Comparison of ENCODE assay signal across 20 cellular contexts in genomic region chr11:101224221-101224620, GRCh38.
"Had no signal": no experiment of that assay in that cellular context is flagged by ENCODE, and none has a peak within 500 bp of the region (broad histone marks: within the 10 kb centered on the region; RNA-seq: fewer than 3 reads in every experiment).

No MANE protein-coding gene starts in this region.

- DNase-seq: dermis blood vessel endothelial cell; dorsolateral prefrontal cortex; effector CD4-positive, alpha-beta T cell; effector memory CD4-positive, alpha-beta T cell; erythroblast; foreskin keratinocyte; head of caudate nucleus; heart right ventricle; hippocampal formation; left cardiac atrium; left lung; left ventricle myocardium superior; lower lobe of right lung; mesenchymal stem cell; mucosa of descending colon had no signal

- H3K4me1 ChIP-seq: foreskin keratinocyte, gastroesophageal sphincter, heart right ventricle, left lung, lower lobe of right lung had no signal

- H3K27ac ChIP-seq: coronary artery, dorsolateral prefrontal cortex, epithelial cell of prostate, foreskin keratinocyte, gastroesophageal sphincter, heart right ventricle, left lung, lower lobe of right lung had no signal

- H3K27ac Mint-ChIP-seq: mesothelial cell of epicardium had no signal

- H3K27me3 ChIP-seq: dorsolateral prefrontal cortex, foreskin keratinocyte, gastroesophageal sphincter, heart right ventricle, left lung had no signal

- H3K36me3 Mint-ChIP-seq: mesothelial cell of epicardium had no signal

- H3K4me3 ChIP-seq: coronary artery, dorsolateral prefrontal cortex, gastroesophageal sphincter, heart right ventricle, left lung, lower lobe of right lung, mucosa of descending colon had no signal

- H3K4me3 Mint-ChIP-seq: mesothelial cell of epicardium had no signal

- H3K36me3 ChIP-seq: gastroesophageal sphincter, heart right ventricle, left lung, lower lobe of right lung had no signal

- ATAC-seq: esophagus mucosa, foreskin keratinocyte, gastroesophageal sphincter, heart right ventricle, left cardiac atrium, left lung, left ventricle myocardium superior, lower lobe of right lung, mucosa of descending colon had no signal

- H3K4me1 Mint-ChIP-seq: mesothelial cell of epicardium had no signal
